In the genomic region with DNA sequence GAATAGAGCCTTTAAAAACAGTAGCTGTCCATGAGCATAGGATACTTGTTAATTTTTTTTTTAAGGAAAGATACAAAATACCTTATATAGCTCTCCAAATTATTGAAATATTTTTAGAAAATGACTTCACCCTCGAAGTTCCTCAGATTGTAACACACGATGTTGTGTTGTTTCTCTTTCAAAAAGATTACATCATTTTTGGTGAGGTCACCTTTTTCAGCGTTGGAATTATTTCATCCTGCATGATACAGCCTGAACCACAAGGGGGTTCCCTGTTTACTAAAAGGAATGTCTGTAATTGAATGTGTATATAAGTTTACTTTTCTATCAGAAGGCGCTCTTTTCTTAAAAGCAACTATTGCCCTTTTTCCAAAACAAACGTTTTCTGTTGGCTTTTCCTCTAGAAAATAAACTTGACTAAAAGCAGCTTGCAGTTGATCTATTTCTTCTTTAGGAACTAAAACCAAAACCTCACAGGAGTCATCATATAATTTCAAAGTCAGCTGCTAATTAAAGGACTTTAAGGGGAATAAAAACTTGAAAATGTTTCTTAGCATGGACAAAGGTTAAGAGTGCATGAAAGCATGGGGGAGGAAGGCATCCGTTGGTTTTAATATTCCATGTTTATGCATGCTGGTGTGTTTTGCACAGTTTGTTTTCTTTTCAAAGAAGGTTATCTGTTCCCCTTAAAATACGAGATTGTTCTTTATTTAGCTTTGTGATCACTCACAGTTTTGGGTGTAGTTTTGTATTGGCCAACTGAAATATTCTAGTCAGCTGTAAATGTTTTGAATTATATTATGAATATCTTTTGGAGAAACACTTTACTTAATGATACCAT, we compare ENCODE assay signal across 8 cellular contexts. TPM values are rescaled to one million over a fixed set of nuclear protein-coding genes. Genes with fewer than 3 reads are reported as not detected.
DNase-seq lines count a peak whose midpoint lies in the region; ATAC-seq and TF ChIP-seq lines count a peak whose summit lies in the region.

No MANE protein-coding gene starts in this region.

- H3K27ac ChIP-seq in testis = peak overlapping the region; percentile 84 to 88

- H3K4me3 ChIP-seq in BJ (ENCODE audit: low read depth, low read length) (no peak overlapping the region), testis (no peak overlapping the region)

- DNase-seq in BJ (ENCODE audit: low read depth) = peak; percentile 89
- peak; percentile 57 for DNase-seq in NOMO-1 treated with DMSO at 0.1 percent for 48 hours (lab: John Stamatoyannopoulos, UW; ENCODE audit: unreplicated experiment)
- DNase-seq in central memory CD4-positive, alpha-beta T cell = peak; percentile 28
- no peak for DNase-seq in left lobe of liver (ENCODE audit: low spot score)
- DNase-seq in testis = peak; percentile 31
- no peak for DNase-seq in NCI-H1048 (lab: John Stamatoyannopoulos, UW)

- CTCF ChIA-PET in BJ (lab: Yijun Ruan, JAX) = interaction anchor here (0.7 to 3.5 kb wide), 58 partner anchors 8 to 453 kb away, joined by 3 to 71 read pairs (median 5); a partner anchor contains a TSS

- H3K9me3 ChIP-seq in testis = no peaks in the 10 kb centered on the region

- H3K27me3 ChIP-seq in BJ (ENCODE audit: control insufficient read depth, insufficient read depth, low read length) = no peaks in the 10 kb centered on the region
- no peaks in the 10 kb centered on the region for H3K27me3 ChIP-seq in testis

- intact Hi-C loops in testis (cut with DNase I; ENCODE audit: low total_unique reads) = no loop called here

- ATAC-seq in GM18502 (IDR thresholded peaks at IDR 0.05; ENCODE audit: poor library complexity, unreplicated experiment) = peak; percentile 67
- peak; percentile 35 for ATAC-seq in HG03060 (IDR thresholded peaks at IDR 0.05; ENCODE audit: low read depth, unreplicated experiment)
- peak; percentile 68 for ATAC-seq in left lobe of liver

- WGBS in testis, 2 donors = 16 to 26% methylated on average over 7 of the region's 7 CpGs

- TF ChIP-seq POLR2A in testis (IDR thresholded peaks at IDR 0.05) = no peak

- TF ChIP-seq CTCF in BJ (IDR thresholded peaks at IDR 0.05; ENCODE audit: insufficient read depth, low read depth, low read length) (peak; percentile 75), testis (IDR thresholded peaks at IDR 0.05) (peak; percentile 58 to 79 (median 74))

- H3K36me3 ChIP-seq in BJ (ENCODE audit: control insufficient read depth, insufficient read depth, low read length) = no peaks in the 10 kb centered on the region
- no peaks in the 10 kb centered on the region for H3K36me3 ChIP-seq in testis (ENCODE audit: low read depth, missing control alignments)

- H3K4me1 ChIP-seq in testis = peaks cover 32% of the 10 kb centered on the region

- POLR2A ChIA-PET in BJ (lab: Charles Lee) = interaction anchor here (0.5 to 1.2 kb wide), 2 partner anchors 138 to 251 kb away, joined by 3 read pairs; a partner anchor contains a TSS

RNA-seq across cellular contexts. Expression of a gene that starts 29.4 kb away (rescaled TPM):
- 2.1 and 2.7 TPM in 2 replicates for polyA plus RNA-seq in BJ (2011; rRNA removed)
- 1.8 and 2.3 TPM in 2 replicates for polyA minus RNA-seq in BJ (2011; rRNA and poly(A)+ RNA removed)
- total RNA-seq in left lobe of liver = 3.3 TPM
- 10 to 100 TPM; 23.6 to 27.1 TPM for total RNA-seq in testis
- 13.2 TPM for polyA plus RNA-seq in testis (ENCODE audit: insufficient read depth, low read depth, low replicate concordance)

Comparison
In these comparisons a context has a peak if more than half of its experiments do, and no peak if none do; other contexts are left out.
1. DNase-seq: peak in BJ (single experiment), NOMO-1 treated with DMSO at 0.1 percent for 48 hours (single experiment), central memory CD4-positive, alpha-beta T cell (single experiment) and testis (single experiment); none in left lobe of liver (single experiment) and NCI-H1048 (single experiment).
2. Peak in every context shown above with its lines, with median percentiles within 50 percentile points of each other: ATAC-seq.